In genomic region chr4:7539659-7540058, GRCh38 we compare ENCODE assay signal across 9 cellular contexts.
A peak's percentile ranks its signal among the peaks of the same experiment; 100 is the strongest.
DNase-seq lines count a peak whose midpoint lies in the region; ATAC-seq and TF ChIP-seq lines count a peak whose summit lies in the region.
"Had no signal": no experiment of that assay in that cellular context is flagged by ENCODE, and none has a peak within 500 bp of the region (broad histone marks: within the 10 kb centered on the region; RNA-seq: fewer than 3 reads in every experiment).

No MANE protein-coding gene starts in this region.

- peaks cover 14% of the 10 kb centered on the region for H3K9me3 Mint-ChIP-seq in GM23338

- no peaks in the 10 kb centered on the region for H3K4me1 Mint-ChIP-seq in GM23338

- no peak overlapping the region for H3K4me3 Mint-ChIP-seq in GM23338

- H3K36me3 Mint-ChIP-seq in GM23338 (ENCODE audit: low read depth), result no peaks in the 10 kb centered on the region; the same call in 2 of the 3 replicates

- no peaks in the 10 kb centered on the region for H3F3A ChIP-seq in GM23338 (replicated peaks; ENCODE audit: low read depth)

- H3K4me3 ChIP-seq in GM23338, result no peak overlapping the region
- H3K4me3 ChIP-seq in NT2/D1 (ENCODE audit: insufficient read length, low read depth), result no peak overlapping the region

- no peaks in the 10 kb centered on the region for H4K20me1 ChIP-seq in GM23338 (replicated peaks; ENCODE audit: insufficient read depth)

- H3K4me1 ChIP-seq in GM23338 (ENCODE audit: insufficient read depth) (no peaks in the 10 kb centered on the region), NT2/D1 (ENCODE audit: insufficient read depth, insufficient read length) (no peaks in the 10 kb centered on the region)

- no peak overlapping the region for H3K9ac ChIP-seq in NT2/D1 (ENCODE audit: insufficient read length, low read depth)
- H3K9ac ChIP-seq: KMS-11 had no signal

- H3K36me3 ChIP-seq in GM23338 (ENCODE audit: insufficient read depth), result no peaks in the 10 kb centered on the region
- no peaks in the 10 kb centered on the region for H3K36me3 ChIP-seq in NT2/D1 (ENCODE audit: insufficient read depth, insufficient read length, low read length)

- no peak overlapping the region for H3K4me2 ChIP-seq in GM23338
- H3K4me2 ChIP-seq: KMS-11 had no signal

- H3K27ac Mint-ChIP-seq in GM23338, result no peak overlapping the region

- peak; percentile 35; the same call in 2 of the 3 replicates for ATAC-seq in GM23338
- no peak for ATAC-seq in HG03139 (IDR thresholded peaks at IDR 0.05; ENCODE audit: unreplicated experiment)
- no peak for ATAC-seq in GM21360 (IDR thresholded peaks at IDR 0.05; ENCODE audit: unreplicated experiment)

- no peak overlapping the region for H3K27ac ChIP-seq in GM23338 (ENCODE audit: low read depth)
- H3K27ac ChIP-seq: KMS-11 had no signal

- 0 out of 2 replicates have a peak, but pooled peaks cover 4% of the 10 kb centered on the region for H3K9me2 ChIP-seq in GM23338 (ENCODE audit: insufficient read depth)

- H3K27me3 ChIP-seq in GM23338 (ENCODE audit: insufficient read depth), result no peaks in the 10 kb centered on the region
- peaks cover 3% of the 10 kb centered on the region for H3K27me3 ChIP-seq in NT2/D1 (ENCODE audit: insufficient read depth, insufficient read length)

- peak; percentile 62 for DNase-seq in GM23338 (ENCODE audit: low spot score)
- DNase-seq in NT2/D1 (ENCODE audit: low read depth, low spot score), result peak; percentile 73
- peak; percentile 26 for DNase-seq in activated T-helper 1 cell treated with Interleukin-2 at 50 U/mL for 16 hours (ENCODE audit: low read depth)
- peak; percentile 52 for DNase-seq in stimulated activated CD4-positive, alpha-beta T cell treated with anti-CD3 and anti-CD28 coated beads, Interleukin-15, amount 100 ng/mL, for 24 hours
- no peak for DNase-seq in LoVo (ENCODE audit: low spot score)
- no peak for DNase-seq in SHP77 (lab: John Stamatoyannopoulos, UW)

- H3K79me2 ChIP-seq in GM23338 (replicated peaks; ENCODE audit: insufficient read depth), result no peaks in the 10 kb centered on the region

- H2AFZ ChIP-seq in GM23338, result no peak overlapping the region

- peaks cover 6% of the 10 kb centered on the region; the same call in 1 of the 2 replicates for H3K9me3 ChIP-seq in NT2/D1 (ENCODE audit: insufficient read depth, low read length)

- H3K27me3 Mint-ChIP-seq in GM23338 (ENCODE audit: insufficient read depth, low read depth, poor library complexity), result peaks cover 4% of the 10 kb centered on the region

- no peak for TF ChIP-seq CTCF in GM23338 (conservative IDR thresholded peaks at IDR 0.05; ENCODE audit: low read depth in 2 of 2)

TF ChIP-seq in GM23338, 12 proteins besides CTCF, POLR2A, EP300 and RAD21:
- TF ChIP-seq STAT1 (IDR thresholded peaks at IDR 0.05; ENCODE audit: unreplicated experiment), result no peak
- no peak for TF ChIP-seq ZNF462 (CRISPR knock-in tag; IDR thresholded peaks at IDR 0.05)

Comparison
In these comparisons a context has a peak if more than half of its experiments do, and no peak if none do; other contexts are left out.
1. DNase-seq: peak in GM23338 (single experiment), NT2/D1 (single experiment), activated T-helper 1 cell treated with Interleukin-2 at 50 U/mL for 16 hours (single experiment) and stimulated activated CD4-positive, alpha-beta T cell treated with anti-CD3 and anti-CD28 coated beads, Interleukin-15, amount 100 ng/mL, for 24 hours (single experiment); none in LoVo (single experiment) and SHP77 (0 of 2).